Comparison of ENCODE assay signal across 21 cellular contexts in genomic region chr4:75736862-75737261, GRCh38. TPM values are rescaled to one million over a fixed set of nuclear protein-coding genes. Genes with fewer than 3 reads are reported as not detected.
DNase-seq lines count a peak whose midpoint lies in the region; ATAC-seq and TF ChIP-seq lines count a peak whose summit lies in the region.
"Had no signal": no experiment of that assay in that cellular context is flagged by ENCODE, and none has a peak within 500 bp of the region (broad histone marks: within the 10 kb centered on the region; RNA-seq: fewer than 3 reads in every experiment).

No MANE protein-coding gene starts in this region.

- BruUV-seq in MCF 10A (replicated peaks; lab: Mats Ljungman, UMichigan) (no TSS peak), mammary epithelial cell (replicated peaks; lab: Mats Ljungman, UMichigan) (no TSS peak)

- H2AFZ ChIP-seq in mammary epithelial cell (ENCODE audit: low read depth, low read length): no peak overlapping the region

- H3K4me3 ChIP-seq in mammary epithelial cell (replicated peaks in 1 of 3; ENCODE audit: insufficient read depth in 1 of 3, low read depth in 2 of 3, low read length in 3 of 3) (no peak overlapping the region), left lung (no peak overlapping the region)
- H3K4me3 ChIP-seq: lower lobe of right lung, SK-N-MC, stomach had no signal

- no peak overlapping the region for H3K4me3 Mint-ChIP-seq in MCF 10A (ENCODE audit: unreplicated experiment)
- H3K4me3 Mint-ChIP-seq: T-helper 2 cell treated with Interferon-gamma antibody and Interleukin-4, amounts not matched to agents 5 μg/mL and 100 μg/mL, for 36 hours had no signal

- H3K36me3 ChIP-seq in mammary epithelial cell (ENCODE audit: insufficient read depth, low read length): no peaks in the 10 kb centered on the region
- peaks cover 0 to 3% of the 10 kb centered on the region in 2 donors for H3K36me3 ChIP-seq in left lung
- H3K36me3 ChIP-seq: BE2C, neutrophil had no signal

- H3K4me1 ChIP-seq in mammary epithelial cell (ENCODE audit: insufficient read depth, low read length) (no peaks in the 10 kb centered on the region), left lung (peaks cover 0 to 3% of the 10 kb centered on the region in 2 donors)
- H3K4me1 ChIP-seq: BE2C had no signal

- peaks cover 77% of the 10 kb centered on the region for H3K79me2 ChIP-seq in mammary epithelial cell (ENCODE audit: insufficient read depth, low read length)

- CTCF ChIA-PET in MCF 10A (lab: Yijun Ruan, JAX) (no interaction called here), mammary epithelial cell (lab: Charles Lee; ENCODE audit: low non-redundant PET) (no interaction called here)

- H3K27ac ChIP-seq in mammary epithelial cell (ENCODE audit: insufficient read depth, low read depth, low read length): no peak overlapping the region
- H3K27ac ChIP-seq in left lung: no peak overlapping the region
- H3K27ac ChIP-seq: lower lobe of right lung, neutrophil, SK-N-MC, stomach had no signal

- H3K4me2 ChIP-seq in mammary epithelial cell (ENCODE audit: insufficient read depth, low read depth, low read length): no peak overlapping the region

- peak overlapping the region; percentile 42 for H3K27ac Mint-ChIP-seq in MCF 10A (ENCODE audit: low read depth, unreplicated experiment)
- H3K27ac Mint-ChIP-seq: T-helper 2 cell treated with Interferon-gamma antibody and Interleukin-4, amounts not matched to agents 5 μg/mL and 100 μg/mL, for 36 hours had no signal

- DNase-seq in MCF 10A (ENCODE audit: unreplicated experiment) (no peak), mammary epithelial cell (no peak), fibroblast of peridontal ligament (ENCODE audit: extremely low read depth) (peak; percentile 77), left lung (no peak), epidermal melanocyte (ENCODE audit: insufficient read length, low spot score) (no peak), NOMO-1 (lab: John Stamatoyannopoulos, UW; ENCODE audit: unreplicated experiment in 2 of 2) (no peak)
- DNase-seq: activated CD4-positive, alpha-beta T cell treated with anti-CD3 and anti-CD28 coated beads, Interleukin-2, amount 50 U/mL, for 48 hours; activated CD8-positive, alpha-beta memory T cell treated with anti-CD3 and anti-CD28 coated beads, Interleukin-2, amount 50 U/mL, for 48 hours; activated effector memory CD4-positive, alpha-beta T cell treated with Interleukin-2 at 50 U/mL for 16 hours; BE2C; DND-41; lower lobe of right lung; NCI-H1436 treated with DMSO at 0.1 percent for 48 hours; NCI-H510A; stomach; trophoblast cell had no signal

- peaks cover 5% of the 10 kb centered on the region for H3K4me1 Mint-ChIP-seq in MCF 10A (ENCODE audit: insufficient read depth, unreplicated experiment)

- WGBS in mammary epithelial cell (ENCODE audit: low coverage, missing lambda C conversion rate): 100% methylated on average over 2 of the region's 2 CpGs

- H3K27me3 ChIP-seq in mammary epithelial cell (ENCODE audit: insufficient read depth, low read length) (no peaks in the 10 kb centered on the region), left lung (no peaks in the 10 kb centered on the region)
- H3K27me3 ChIP-seq: BE2C, neutrophil, stomach had no signal

- intact Hi-C loops in MCF 10A (cut with micrococcal nuclease) (no loop called here), mammary epithelial cell (cut with micrococcal nuclease) (no loop called here), left lung (cut with DNase I) (no loop called here)

- dilution Hi-C loops in mammary epithelial cell (cut with HindIII; ENCODE audit: low sequenced_read_pairs): no loop called here

- no peaks in the 10 kb centered on the region for H3K9me3 Mint-ChIP-seq in MCF 10A (ENCODE audit: unreplicated experiment)

- ATAC-seq in left lung (peak; percentile 41), HG02798 (IDR thresholded peaks at IDR 0.05; ENCODE audit: poor library complexity, unreplicated experiment) (no peak), GM21529 (IDR thresholded peaks at IDR 0.05; ENCODE audit: unreplicated experiment) (no peak)
- ATAC-seq: lower lobe of right lung had no signal

- no peaks in the 10 kb centered on the region for H4K20me1 ChIP-seq in mammary epithelial cell (ENCODE audit: insufficient read depth, low read length)

- POLR2A ChIA-PET in MCF 10A (lab: Yijun Ruan, JAX): interaction anchor here (1.0 to 1.2 kb wide), 2 partner anchors 9 to 11 kb away, joined by 3 to 4 read pairs; no protein-coding TSS in a partner anchor

- H3K9ac ChIP-seq in mammary epithelial cell (ENCODE audit: insufficient read depth, low read length): no peak overlapping the region

- H3K27me3 Mint-ChIP-seq in MCF 10A (ENCODE audit: insufficient read depth, unreplicated experiment): no peaks in the 10 kb centered on the region

- in situ Hi-C loops in mammary epithelial cell (cut with MboI; ENCODE audit: low sequenced_read_pairs in 2 of 2): no loop called here

- peaks cover 38% of the 10 kb centered on the region for H3K36me3 Mint-ChIP-seq in MCF 10A (ENCODE audit: insufficient read depth, unreplicated experiment)

- H3K9me3 ChIP-seq in mammary epithelial cell (replicated peaks; ENCODE audit: insufficient read depth, low read length): no peaks in the 10 kb centered on the region
- H3K9me3 ChIP-seq in left lung: no peaks in the 10 kb centered on the region
- H3K9me3 ChIP-seq: BE2C, lower lobe of right lung, neutrophil, stomach had no signal

- TF ChIP-seq CTCF in MCF 10A (IDR thresholded peaks at IDR 0.05; ENCODE audit: unreplicated experiment) (no peak), mammary epithelial cell (conservative IDR thresholded peaks at IDR 0.05 in 1 of 2, IDR thresholded peaks at IDR 0.05 in 1 of 2; ENCODE audit: extremely low read depth in 1 of 2, insufficient read depth in 1 of 2, low read depth in 1 of 2, low read length in 2 of 2) (no peak), left lung (IDR thresholded peaks at IDR 0.05) (no peak)

RNA-seq across cellular contexts. Expression of gene USO1, which starts 12.5 kb away (rescaled TPM):
- 105 and 108 TPM in 2 replicates for total RNA-seq in MCF 10A (2022)
- 10 to 100 TPM; 72.9 to 80.9 TPM for total RNA-seq in mammary epithelial cell
- 36.7 TPM for polyA plus RNA-seq in mammary epithelial cell
- 40.5 TPM for polyA minus RNA-seq in mammary epithelial cell
- 10 to 100 TPM; 64.2 to 72.0 TPM for total RNA-seq in left lung
